Comparison of ENCODE assay signal across 8 cellular contexts in genomic region chr19:10388957-10389356, GRCh38. TPM values are rescaled to one million over a fixed set of nuclear protein-coding genes. Genes with fewer than 3 reads are reported as not detected.
DNase-seq lines count a peak whose midpoint lies in the region; ATAC-seq lines count a peak whose summit lies in the region.

No MANE protein-coding gene starts in this region.

- H3K27me3 Mint-ChIP-seq in activated naive CD8-positive, alpha-beta T cell treated with anti-CD3 and anti-CD28 coated beads, Interleukin-2, amount 10 ng/mL, durations not matched to agents 7 days and 5 days = no peaks in the 10 kb centered on the region

- no peak overlapping the region for H3K4me3 Mint-ChIP-seq in activated naive CD8-positive, alpha-beta T cell treated with anti-CD3 and anti-CD28 coated beads, Interleukin-2, amount 10 ng/mL, durations not matched to agents 7 days and 5 days

- intact Hi-C loops in cardiac septum (cut with DNase I) = loop anchor here (1.0 to 10.0 kb wide), 3 partner anchors 120 to 454 kb away; partner anchors contain the start of gene OLFM2

- no peak overlapping the region for H3K27ac Mint-ChIP-seq in activated naive CD8-positive, alpha-beta T cell treated with anti-CD3 and anti-CD28 coated beads, Interleukin-2, amount 10 ng/mL, durations not matched to agents 7 days and 5 days

- ATAC-seq in activated naive CD8-positive, alpha-beta T cell treated with anti-CD3 and anti-CD28 coated beads, Interleukin-2, amount 10 ng/mL, durations not matched to agents 7 days and 5 days (ENCODE audit: low read depth) = peak; percentile 38
- ATAC-seq in GM21447 (IDR thresholded peaks at IDR 0.05; ENCODE audit: unreplicated experiment) (no peak), HG02571 (IDR thresholded peaks at IDR 0.05; ENCODE audit: unreplicated experiment) (no peak)

- DNase-seq in GM03348 (ENCODE audit: low spot score) (peak; percentile 80), NCI-H1105 treated with DMSO at 0.1 percent for 48 hours (lab: John Stamatoyannopoulos, UW) (peak; percentile 72), SW 1271 (lab: John Stamatoyannopoulos, UW) (peak; percentile 44 to 68), cardiac septum (ENCODE audit: low spot score) (peak; percentile 91), putamen (ENCODE audit: low spot score) (peak; percentile 78)
- DNase-seq in activated naive CD8-positive, alpha-beta T cell treated with anti-CD3 and anti-CD28 coated beads, Interleukin-2, amount 10 ng/mL, durations not matched to agents 7 days and 5 days = peak; percentile 78

- POLR2A ChIA-PET in activated naive CD8-positive, alpha-beta T cell treated with anti-CD3 and anti-CD28 coated beads, Interleukin-2, amount 10 ng/mL, durations not matched to agents 7 days and 5 days (lab: Charles Lee) = interaction anchor here (0.5 to 3.4 kb wide), 8 partner anchors 10 to 130 kb away, joined by 3 to 25 read pairs (median 6); partner anchors contain the start of genes ICAM1 and TYK2

- H3K36me3 Mint-ChIP-seq in activated naive CD8-positive, alpha-beta T cell treated with anti-CD3 and anti-CD28 coated beads, Interleukin-2, amount 10 ng/mL, durations not matched to agents 7 days and 5 days = peaks cover 8% of the 10 kb centered on the region

- no peaks in the 10 kb centered on the region for H3K9me3 Mint-ChIP-seq in activated naive CD8-positive, alpha-beta T cell treated with anti-CD3 and anti-CD28 coated beads, Interleukin-2, amount 10 ng/mL, durations not matched to agents 7 days and 5 days

- H3K4me1 Mint-ChIP-seq in activated naive CD8-positive, alpha-beta T cell treated with anti-CD3 and anti-CD28 coated beads, Interleukin-2, amount 10 ng/mL, durations not matched to agents 7 days and 5 days = peaks cover 9% of the 10 kb centered on the region

RNA-seq across cellular contexts. Expression of gene TYK2, which starts 8.6 kb away (rescaled TPM):
- total RNA-seq in activated naive CD8-positive, alpha-beta T cell treated with anti-CD3 and anti-CD28 coated beads, Interleukin-2, amount 10 ng/mL, durations not matched to agents 7 days and 5 days = 100 to 1,000 TPM; 277 to 290 TPM
- 66.2 TPM for total RNA-seq in cardiac septum

RNA-seq across cellular contexts. Expression of gene CDC37, which starts 14.4 kb away (rescaled TPM):
- total RNA-seq in activated naive CD8-positive, alpha-beta T cell treated with anti-CD3 and anti-CD28 coated beads, Interleukin-2, amount 10 ng/mL, durations not matched to agents 7 days and 5 days = 100 to 1,000 TPM; 242 to 248 TPM
- total RNA-seq in cardiac septum = 140 TPM

RNA-seq across cellular contexts. Expression of gene PDE4A, which starts 31.4 kb away (rescaled TPM):
- total RNA-seq in activated naive CD8-positive, alpha-beta T cell treated with anti-CD3 and anti-CD28 coated beads, Interleukin-2, amount 10 ng/mL, durations not matched to agents 7 days and 5 days = 10 to 100 TPM; 28.2 to 29.2 TPM
- total RNA-seq in cardiac septum = 8.2 TPM

RNA-seq across cellular contexts. Expression of gene ICAM3, which starts 49.5 kb away (rescaled TPM):
- total RNA-seq in activated naive CD8-positive, alpha-beta T cell treated with anti-CD3 and anti-CD28 coated beads, Interleukin-2, amount 10 ng/mL, durations not matched to agents 7 days and 5 days = 100 to 1,000 TPM; 182 to 189 TPM
- 14.4 TPM for total RNA-seq in cardiac septum

RNA-seq across cellular contexts. Expression of gene RAVER1, which starts 55.6 kb away (rescaled TPM):
- 10 to 100 TPM; 77.9 to 78.5 TPM for total RNA-seq in activated naive CD8-positive, alpha-beta T cell treated with anti-CD3 and anti-CD28 coated beads, Interleukin-2, amount 10 ng/mL, durations not matched to agents 7 days and 5 days
- 17.8 TPM for total RNA-seq in cardiac septum
